In genomic region chr11:44605965-44606364, GRCh38 we compare ENCODE assay signal across 17 cellular contexts.
"Had no signal": no experiment of that assay in that cellular context is flagged by ENCODE, and none has a peak within 500 bp of the region (broad histone marks: within the 10 kb centered on the region; RNA-seq: fewer than 3 reads in every experiment).

No MANE protein-coding gene starts in this region.

- H3K4me3 Mint-ChIP-seq: dendritic cell treated with granulocyte-macrophage colony-stimulating factor and Interleukin-4, amounts not matched to agents 40 ng/mL and 50 ng/mL, for 4 days; nephron had no signal

- H3K27me3 Mint-ChIP-seq: activated naive CD8-positive, alpha-beta T cell; dendritic cell treated with granulocyte-macrophage colony-stimulating factor and Interleukin-4, amounts not matched to agents 40 ng/mL and 50 ng/mL, for 4 days; T-helper 17 cell had no signal

- H3K36me3 ChIP-seq: breast epithelium, right atrium auricular region, WERI-Rb-1 had no signal

- H3K9me3 ChIP-seq: breast epithelium, left ventricle myocardium inferior, right atrium auricular region, upper lobe of right lung had no signal

- DNase-seq: activated CD4-positive, alpha-beta T cell treated with anti-CD3 and anti-CD28 coated beads for 4 hours; activated CD8-positive, alpha-beta memory T cell treated with anti-CD3 and anti-CD28 coated beads for 24 hours; effector memory CD4-positive, alpha-beta T cell; foreskin fibroblast; left ventricle myocardium inferior; mesendoderm; occipital lobe; stimulated activated CD4-positive, alpha-beta T cell treated with anti-CD3 and anti-CD28 coated beads, Interleukin-4, amount 100 ng/mL, for 1 hour; stimulated activated naive CD8-positive, alpha-beta T cell treated with anti-CD3 and anti-CD28 coated beads, Interleukin-15, Interleukin-2, amounts not matched to agents 100 U/mL and 50 U/mL, for 24 hours; T-helper 17 cell; upper lobe of right lung; WERI-Rb-1 had no signal

- H3K27me3 ChIP-seq: breast epithelium, right atrium auricular region, upper lobe of right lung had no signal

- H3K4me3 ChIP-seq: breast epithelium, left ventricle myocardium inferior, right atrium auricular region, upper lobe of right lung had no signal

- H3K4me1 ChIP-seq: breast epithelium had no signal

- ATAC-seq: stimulated activated naive CD8-positive, alpha-beta T cell treated with anti-CD3 and anti-CD28 coated beads, Interleukin-15, Interleukin-2, amounts not matched to agents 100 U/mL and 50 U/mL, for 24 hours; T-helper 17 cell; upper lobe of right lung had no signal

- H3K9me3 Mint-ChIP-seq: dendritic cell treated with granulocyte-macrophage colony-stimulating factor and Interleukin-4, amounts not matched to agents 40 ng/mL and 50 ng/mL, for 4 days; nephron had no signal

- H3K27ac ChIP-seq: breast epithelium, left ventricle myocardium inferior, right atrium auricular region, upper lobe of right lung, WERI-Rb-1 had no signal

- H3K27ac Mint-ChIP-seq: dendritic cell treated with granulocyte-macrophage colony-stimulating factor and Interleukin-4, amounts not matched to agents 40 ng/mL and 50 ng/mL, for 4 days; nephron had no signal
